In genomic region chr13:99768986-99769385, GRCh38 we compare ENCODE assay signal across 26 cellular contexts.
"Had no signal": no experiment of that assay in that cellular context is flagged by ENCODE, and none has a peak within 500 bp of the region (broad histone marks: within the 10 kb centered on the region; RNA-seq: fewer than 3 reads in every experiment).

No MANE protein-coding gene starts in this region.

- H3K9me3 ChIP-seq: right lobe of liver had no signal

- H3K27ac ChIP-seq: dorsolateral prefrontal cortex, esophagus muscularis mucosa, foreskin keratinocyte, gastroesophageal sphincter, heart left ventricle, hepatocyte, left ventricle myocardium inferior, lower lobe of right lung, parathyroid adenoma, right lobe of liver, thoracic aorta, tibial nerve, upper lobe of left lung had no signal

- H3K36me3 ChIP-seq: heart left ventricle, lower lobe of right lung, right lobe of liver, thoracic aorta, upper lobe of left lung had no signal

- H3K4me1 ChIP-seq: esophagus muscularis mucosa, foreskin keratinocyte, gastroesophageal sphincter, heart left ventricle, left ventricle myocardium inferior, lower lobe of right lung, parathyroid adenoma, right lobe of liver, tibial nerve, upper lobe of left lung had no signal

- H3K9ac ChIP-seq: parathyroid adenoma had no signal

- H3K4me3 ChIP-seq: dorsolateral prefrontal cortex, esophagus muscularis mucosa, gastroesophageal sphincter, heart left ventricle, hepatocyte, left ventricle myocardium inferior, lower lobe of right lung, right lobe of liver, thoracic aorta, tibial nerve, upper lobe of left lung had no signal

- H3K4me1 Mint-ChIP-seq: immature natural killer cell; naive thymus-derived CD8-positive, alpha-beta T cell; nephron progenitor cell; stimulated activated naive B cell treated with anti-CD40 and anti-IgM and Interleukin-4, amounts not matched to agents 10 μg/mL and 1 μg/mL and 100 μg/mL, for 72 hours had no signal

- H3K27me3 ChIP-seq: dorsolateral prefrontal cortex, esophagus muscularis mucosa, foreskin keratinocyte, gastroesophageal sphincter, heart left ventricle, hepatocyte, right lobe of liver, tibial nerve, upper lobe of left lung had no signal

- H3K27me3 Mint-ChIP-seq: naive thymus-derived CD8-positive, alpha-beta T cell; progenitor cell of endocrine pancreas; stimulated activated naive B cell treated with anti-CD40 and anti-IgM and Interleukin-4, amounts not matched to agents 10 μg/mL and 1 μg/mL and 100 μg/mL, for 72 hours; stimulated activated naive CD8-positive, alpha-beta T cell treated with anti-CD3 and anti-CD28 coated beads, Interleukin-15, Interleukin-2, amounts not matched to agents 100 ng/mL and 50 ng/mL, for 24 hours had no signal

- ATAC-seq: foreskin keratinocyte; gastroesophageal sphincter; heart left ventricle; left colon; lower lobe of right lung; naive thymus-derived CD8-positive, alpha-beta T cell; right lobe of liver; stimulated activated naive B cell treated with anti-CD40 and anti-IgM and Interleukin-4, amounts not matched to agents 10 μg/mL and 1 μg/mL and 100 μg/mL, for 72 hours had no signal

- H3K4me3 Mint-ChIP-seq: immature natural killer cell; naive thymus-derived CD8-positive, alpha-beta T cell; nephron progenitor cell; stimulated activated naive B cell treated with anti-CD40 and anti-IgM and Interleukin-4, amounts not matched to agents 10 μg/mL and 1 μg/mL and 100 μg/mL, for 72 hours; stimulated activated naive CD8-positive, alpha-beta T cell treated with anti-CD3 and anti-CD28 coated beads, Interleukin-15, Interleukin-2, amounts not matched to agents 100 ng/mL and 50 ng/mL, for 24 hours had no signal

- H3K27ac Mint-ChIP-seq: immature natural killer cell; naive thymus-derived CD8-positive, alpha-beta T cell; nephron progenitor cell; progenitor cell of endocrine pancreas; stimulated activated naive B cell treated with anti-CD40 and anti-IgM and Interleukin-4, amounts not matched to agents 10 μg/mL and 1 μg/mL and 100 μg/mL, for 72 hours; stimulated activated naive CD8-positive, alpha-beta T cell treated with anti-CD3 and anti-CD28 coated beads, Interleukin-15, Interleukin-2, amounts not matched to agents 100 ng/mL and 50 ng/mL, for 24 hours had no signal

- DNase-seq: dorsolateral prefrontal cortex; effector CD4-positive, alpha-beta T cell; foreskin keratinocyte; heart left ventricle; immature natural killer cell; islet precursor cell; kidney glomerular epithelial cell; left colon; left ventricle myocardium inferior; lower lobe of right lung; naive thymus-derived CD8-positive, alpha-beta T cell; nephron progenitor cell; right lobe of liver; small intestine; stimulated activated CD4-positive, alpha-beta T cell treated with anti-CD3 and anti-CD28 coated beads, Interleukin-15, amount 100 ng/mL, for 24 hours; stimulated activated CD4-positive, alpha-beta T cell treated with anti-CD3 and anti-CD28 coated beads, Interleukin-2, amount 100 ng/mL, for 48 hours; stimulated activated naive B cell treated with anti-CD40 and anti-IgM and Interleukin-4, amounts not matched to agents 10 μg/mL and 1 μg/mL and 100 μg/mL, for 72 hours; upper lobe of left lung had no signal
